8 cellular contexts compared by ENCODE assay signal in the genomic region with DNA sequence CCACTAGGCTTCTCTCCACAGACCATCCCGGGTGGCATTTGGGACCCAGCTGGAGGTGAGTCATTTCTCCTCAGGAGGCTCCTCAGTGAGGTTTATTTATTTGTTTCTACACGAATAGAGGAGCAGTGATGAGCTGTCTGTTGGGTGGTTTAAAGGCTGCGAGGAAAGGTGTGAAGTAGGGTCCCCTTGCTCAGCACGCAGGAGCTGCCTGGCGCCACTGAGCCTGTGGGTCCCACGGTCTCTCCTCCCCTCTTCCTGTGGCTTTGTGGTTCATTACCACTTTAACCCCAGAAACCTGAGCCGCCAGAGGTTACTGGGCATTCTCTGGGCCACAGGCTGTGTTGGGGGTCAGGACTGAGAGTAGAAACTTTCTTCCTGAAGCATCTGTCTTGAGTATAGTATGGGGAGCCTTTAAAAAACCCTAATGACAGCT. TPM values are rescaled to one million over a fixed set of nuclear protein-coding genes. Genes with fewer than 3 reads are reported as not detected.
A peak's percentile ranks its signal among the peaks of the same experiment; 100 is the strongest.
DNase-seq lines count a peak whose midpoint lies in the region; TF ChIP-seq lines count a peak whose summit lies in the region.

No MANE protein-coding gene starts in this region.

- no peaks in the 10 kb centered on the region for H3K36me3 Mint-ChIP-seq in endodermal cell (ENCODE audit: low read depth)

- no peak overlapping the region for H3K9ac ChIP-seq in endodermal cell (ENCODE audit: extremely low read depth, low read length, poor library complexity, severe bottlenecking)

- H3K4me1 ChIP-seq in HEK293 (ENCODE audit: control insufficient read depth, insufficient read depth, low read length) (peaks cover 3% of the 10 kb centered on the region; the same call in 1 of the 2 replicates), endodermal cell (ENCODE audit: control insufficient read depth, insufficient read depth, low read length) (no peaks in the 10 kb centered on the region), ascending aorta (no peaks in the 10 kb centered on the region)

- CTCF ChIA-PET in HEK293 (lab: Yijun Ruan, JAX), result interaction anchor here (0.6 to 1.2 kb wide), 2 partner anchors 10 to 74 kb away, joined by 3 read pairs; no protein-coding TSS in a partner anchor

- POLR2A ChIA-PET in HEK293 (lab: Yijun Ruan, JAX), result interaction anchor here (0.6 kb wide), 1 partner anchor 720 kb away, joined by 9 read pairs; no protein-coding TSS in a partner anchor

- no peaks in the 10 kb centered on the region for H3K9me3 Mint-ChIP-seq in endodermal cell

- H3K27ac Mint-ChIP-seq in endodermal cell, result no peak overlapping the region

- peaks cover 85% of the 10 kb centered on the region for H3K27me3 Mint-ChIP-seq in endodermal cell (ENCODE audit: insufficient read depth)

- no peaks in the 10 kb centered on the region for H3K9me3 ChIP-seq in HEK293 (ENCODE audit: control insufficient read depth, insufficient read depth, low read depth, low read length)
- no peaks in the 10 kb centered on the region for H3K9me3 ChIP-seq in endodermal cell (ENCODE audit: control insufficient read depth, low read length)
- H3K9me3 ChIP-seq in ascending aorta, result no peaks in the 10 kb centered on the region

- no peak overlapping the region for H3K4me3 Mint-ChIP-seq in endodermal cell

- H3K4me3 ChIP-seq in GM12865 (ENCODE audit: low read depth, low read length) (no peak overlapping the region), HEK293 (ENCODE audit: low read depth, low read length) (no peak overlapping the region), endodermal cell (ENCODE audit: low read length) (no peak overlapping the region), ascending aorta (no peak overlapping the region)

- DNase-seq in GM12865 (ENCODE audit: low read depth) (peak; percentile 94), myocyte (ENCODE audit: low read depth) (peak; percentile 57), endodermal cell (no peak), ascending aorta (ENCODE audit: low spot score in 2 of 2) (no peak), SHP77 (lab: John Stamatoyannopoulos, UW) (no peak), C1 segment of cervical spinal cord (lab: John Stamatoyannopoulos, UW) (no peak)
- DNase-seq in activated CD4-positive, CD25-positive, alpha-beta regulatory T cell treated with anti-CD3 and anti-CD28 coated beads, Interleukin-2, amount 50 U/mL, for 72 hours, result peak; percentile 55

- intact Hi-C loops in ascending aorta (cut with DNase I), result no loop called here

- TF ChIP-seq CTCF in GM12865 (IDR thresholded peaks at IDR 0.05; ENCODE audit: insufficient read depth, low read depth, low read length, missing control alignments) (no peak), HEK293 (tag by site-specific recombination; IDR thresholded peaks at IDR 0.05) (no peak), endodermal cell (conservative IDR thresholded peaks at IDR 0.05) (no peak), ascending aorta (IDR thresholded peaks at IDR 0.05) (no peak)

- 64 to 83% methylated on average over 5 to 7 of the region's 7 CpGs for WGBS in endodermal cell (ENCODE audit: insufficient coverage in 1 of 2, insufficient read length in 1 of 2), 2 experiments

- no peak overlapping the region for H3K27ac ChIP-seq in HEK293 (ENCODE audit: extremely low read depth, low read depth, low read length)
- H3K27ac ChIP-seq in endodermal cell (ENCODE audit: low read depth, low read length), result no peak overlapping the region
- H3K27ac ChIP-seq in ascending aorta, result no peak overlapping the region

- H3K36me3 ChIP-seq in HEK293 (ENCODE audit: control insufficient read depth in 2 of 2, insufficient read depth in 1 of 2, low read length in 2 of 2) (no peaks in the 10 kb centered on the region), endodermal cell (ENCODE audit: control insufficient read depth, insufficient read depth, low read length) (no peaks in the 10 kb centered on the region), ascending aorta (peaks cover 6 to 16% of the 10 kb centered on the region in 2 donors)

- H3K27me3 ChIP-seq in endodermal cell (ENCODE audit: control insufficient read depth, insufficient read depth, low read length, poor library complexity, severe bottlenecking) (peaks cover 79% of the 10 kb centered on the region), ascending aorta (no peaks in the 10 kb centered on the region)

- H3K4me1 Mint-ChIP-seq in endodermal cell, result peaks cover 13% of the 10 kb centered on the region

TF ChIP-seq in HEK293, 187 proteins besides CTCF, POLR2A, EP300 and RAD21 (continues in another document):
- TF ChIP-seq ZNF501 (tag by site-specific recombination; IDR thresholded peaks at IDR 0.05), result no peak
- no peak for TF ChIP-seq ZNF223 (tag by site-specific recombination; IDR thresholded peaks at IDR 0.05)
- 0 out of 2 replicates have a peak, but pooled peaks have one; percentile 34 for TF ChIP-seq OSR2 (tag by site-specific recombination; IDR thresholded peaks at IDR 0.05)
- TF ChIP-seq BCL6B (tag by site-specific recombination; IDR thresholded peaks at IDR 0.05), result no peak
- TF ChIP-seq ZNF10 (tag by site-specific recombination; IDR thresholded peaks at IDR 0.05), result no peak
- TF ChIP-seq, protein P1, sequence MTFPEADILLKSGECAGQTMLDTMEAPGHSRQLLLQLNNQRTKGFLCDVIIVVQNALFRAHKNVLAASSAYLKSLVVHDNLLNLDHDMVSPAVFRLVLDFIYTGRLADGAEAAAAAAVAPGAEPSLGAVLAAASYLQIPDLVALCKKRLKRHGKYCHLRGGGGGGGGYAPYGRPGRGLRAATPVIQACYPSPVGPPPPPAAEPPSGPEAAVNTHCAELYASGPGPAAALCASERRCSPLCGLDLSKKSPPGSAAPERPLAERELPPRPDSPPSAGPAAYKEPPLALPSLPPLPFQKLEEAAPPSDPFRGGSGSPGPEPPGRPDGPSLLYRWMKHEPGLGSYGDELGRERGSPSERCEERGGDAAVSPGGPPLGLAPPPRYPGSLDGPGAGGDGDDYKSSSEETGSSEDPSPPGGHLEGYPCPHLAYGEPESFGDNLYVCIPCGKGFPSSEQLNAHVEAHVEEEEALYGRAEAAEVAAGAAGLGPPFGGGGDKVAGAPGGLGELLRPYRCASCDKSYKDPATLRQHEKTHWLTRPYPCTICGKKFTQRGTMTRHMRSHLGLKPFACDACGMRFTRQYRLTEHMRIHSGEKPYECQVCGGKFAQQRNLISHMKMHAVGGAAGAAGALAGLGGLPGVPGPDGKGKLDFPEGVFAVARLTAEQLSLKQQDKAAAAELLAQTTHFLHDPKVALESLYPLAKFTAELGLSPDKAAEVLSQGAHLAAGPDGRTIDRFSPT (tag by site-specific recombination; IDR thresholded peaks at IDR 0.05), result no peak
- no peak for TF ChIP-seq ZNF394 (tag by site-specific recombination; IDR thresholded peaks at IDR 0.05; ENCODE audit: borderline replicate concordance)
- peak; percentile 75 for TF ChIP-seq IKZF3 (tag by site-specific recombination; IDR thresholded peaks at IDR 0.05)
- no peak for TF ChIP-seq MZF1 (tag by site-specific recombination; IDR thresholded peaks at IDR 0.05; ENCODE audit: borderline replicate concordance)
- TF ChIP-seq PRDM1 (tag by site-specific recombination; IDR thresholded peaks at IDR 0.05), result no peak
- TF ChIP-seq ZNF140 (tag by site-specific recombination; IDR thresholded peaks at IDR 0.05), result no peak
- TF ChIP-seq ZIC2 (tag by site-specific recombination; IDR thresholded peaks at IDR 0.05), result peak; percentile 89
- TF ChIP-seq BCL11B (tag by site-specific recombination; IDR thresholded peaks at IDR 0.05; ENCODE audit: low read depth), result no peak
- no peak for TF ChIP-seq ZNF747 (tag by site-specific recombination; IDR thresholded peaks at IDR 0.05)
- no peak for TF ChIP-seq ZNF292 (tag by site-specific recombination; IDR thresholded peaks at IDR 0.05; ENCODE audit: borderline replicate concordance, low read depth)
- TF ChIP-seq ZNF510 (tag by site-specific recombination; IDR thresholded peaks at IDR 0.05; ENCODE audit: insufficient replicate concordance), result no peak
- TF ChIP-seq, protein P2, sequence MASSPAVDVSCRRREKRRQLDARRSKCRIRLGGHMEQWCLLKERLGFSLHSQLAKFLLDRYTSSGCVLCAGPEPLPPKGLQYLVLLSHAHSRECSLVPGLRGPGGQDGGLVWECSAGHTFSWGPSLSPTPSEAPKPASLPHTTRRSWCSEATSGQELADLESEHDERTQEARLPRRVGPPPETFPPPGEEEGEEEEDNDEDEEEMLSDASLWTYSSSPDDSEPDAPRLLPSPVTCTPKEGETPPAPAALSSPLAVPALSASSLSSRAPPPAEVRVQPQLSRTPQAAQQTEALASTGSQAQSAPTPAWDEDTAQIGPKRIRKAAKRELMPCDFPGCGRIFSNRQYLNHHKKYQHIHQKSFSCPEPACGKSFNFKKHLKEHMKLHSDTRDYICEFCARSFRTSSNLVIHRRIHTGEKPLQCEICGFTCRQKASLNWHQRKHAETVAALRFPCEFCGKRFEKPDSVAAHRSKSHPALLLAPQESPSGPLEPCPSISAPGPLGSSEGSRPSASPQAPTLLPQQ (tag by site-specific recombination; IDR thresholded peaks at IDR 0.05), result peak; percentile 94
- no peak for TF ChIP-seq ZNF155 (tag by site-specific recombination; IDR thresholded peaks at IDR 0.05)
- no peak for TF ChIP-seq BCL11A (tag by site-specific recombination; IDR thresholded peaks at IDR 0.05; ENCODE audit: low read depth)

RNA-seq across cellular contexts. Expression of gene IL6R, which starts 39.9 kb away (rescaled TPM):
- total RNA-seq in myocyte (1.6 and 5.4 TPM in 2 replicates), endodermal cell (1 to 10 TPM in 1 of 2 donors, under 1 TPM in 1; 0.77 to 1.0 TPM), ascending aorta (6.7 TPM)
- polyA plus RNA-seq in myocyte (2012), result 0.18 TPM
- 0.50 TPM for polyA plus RNA-seq in endodermal cell (2013, experiment 1 of 2)
- polyA plus RNA-seq in endodermal cell (2013, experiment 2 of 2), result 0.25 TPM

RNA-seq across cellular contexts. Expression of gene TDRD10, which starts 57.0 kb away (rescaled TPM):
- total RNA-seq in myocyte, result not detected in 2 replicates
- not detected for polyA plus RNA-seq in myocyte (2012)
- total RNA-seq in endodermal cell, result not detected
- polyA plus RNA-seq in endodermal cell (2013, experiment 1 of 2), result not detected
- not detected for polyA plus RNA-seq in endodermal cell (2013, experiment 2 of 2)
- 4.6 TPM for total RNA-seq in ascending aorta

RNA-seq across cellular contexts. Expression of gene SHE, which starts 57.2 kb away (rescaled TPM):
- total RNA-seq in myocyte (not detected in 2 replicates), endodermal cell (under 1 TPM; 0.24 to 0.35 TPM), ascending aorta (107 TPM)
- polyA plus RNA-seq in myocyte (2012), result not detected
- polyA plus RNA-seq in endodermal cell (2013, experiment 1 of 2), result 0.14 TPM
- 0.17 TPM for polyA plus RNA-seq in endodermal cell (2013, experiment 2 of 2)

Comparison
In these comparisons a context has a peak if more than half of its experiments do, and no peak if none do; other contexts are left out.
1. DNase-seq: peak in GM12865 (single experiment), activated CD4-positive, CD25-positive, alpha-beta regulatory T cell treated with anti-CD3 and anti-CD28 coated beads, Interleukin-2, amount 50 U/mL, for 72 hours (single experiment) and myocyte (single experiment); none in endodermal cell (single experiment), ascending aorta (0 of 2), SHP77 (0 of 2) and C1 segment of cervical spinal cord (0 of 14).
2. RNA of gene SHE, which starts 57.2 kb away (total RNA-seq): 107 TPM in ascending aorta (single experiment); 0.24 to 0.35 TPM in endodermal cell and not detected in myocyte; every median in the first group is over 10 times any median in the second.